9 cellular contexts compared by ENCODE assay signal in genomic region chr6:4281341-4282293, GRCh38.
DNase-seq lines count a peak whose midpoint lies in the region; ATAC-seq and TF ChIP-seq lines count a peak whose summit lies in the region.
"Had no signal": no experiment of that assay in that cellular context is flagged by ENCODE, and none has a peak within 500 bp of the region (broad histone marks: within the 10 kb centered on the region; RNA-seq: fewer than 3 reads in every experiment).

No MANE protein-coding gene starts in this region.

- TF ChIP-seq POLR2A in adrenal gland (IDR thresholded peaks at IDR 0.05), result no peak

- H3K9me3 ChIP-seq in adrenal gland (replicated peaks in 1 of 3), result no peaks in the 10 kb centered on the region
- no peaks in the 10 kb centered on the region for H3K9me3 ChIP-seq in hepatocyte (ENCODE audit: low read depth)

- H3K27me3 ChIP-seq in adrenal gland (no peaks in the 10 kb centered on the region), hepatocyte (no peaks in the 10 kb centered on the region)
- H3K27me3 ChIP-seq: BLaER1 treated with 17β-estradiol and CSF1 and Interleukin-3, amounts not matched to agents 10 nM and 100 nM had no signal

- H3K27ac ChIP-seq in adrenal gland, result peak overlapping the region in 1 of 5 donors; percentile 29
- no peak overlapping the region for H3K27ac ChIP-seq in hepatocyte
- H3K27ac ChIP-seq: BLaER1 treated with 17β-estradiol and CSF1 and Interleukin-3, amounts not matched to agents 10 nM and 100 nM had no signal

- H3K36me3 ChIP-seq in adrenal gland (replicated peaks in 1 of 2), result no peaks in the 10 kb centered on the region
- no peaks in the 10 kb centered on the region for H3K36me3 ChIP-seq in hepatocyte (replicated peaks; ENCODE audit: insufficient read depth, low read depth)
- H3K36me3 ChIP-seq: BLaER1 treated with 17β-estradiol and CSF1 and Interleukin-3, amounts not matched to agents 10 nM and 100 nM had no signal

- H3K4me1 ChIP-seq in adrenal gland (replicated peaks in 1 of 2), result peaks cover 4 to 7% of the 10 kb centered on the region in 2 donors
- peaks cover 3% of the 10 kb centered on the region for H3K4me1 ChIP-seq in hepatocyte (ENCODE audit: insufficient read depth)

- H3K9me2 ChIP-seq in hepatocyte (replicated peaks; ENCODE audit: insufficient read depth), result no peaks in the 10 kb centered on the region

- H3K79me2 ChIP-seq in hepatocyte, result no peaks in the 10 kb centered on the region

- WGBS in adrenal gland, 4 donors, result 26 to 40% (median 33%) methylated on average over 34 to 46 of the region's 46 CpGs
- 51% methylated on average over 46 of the region's 46 CpGs for WGBS in hepatocyte (ENCODE audit: low lambda C conversion rate, missing lambda C conversion rate)

- DNase-seq in activated CD4-positive, CD25-positive, alpha-beta regulatory T cell treated with anti-CD3 and anti-CD28 coated beads, Interleukin-2, amount 50 U/mL, for 72 hours, result no peak
- DNase-seq in NCI-H2081 treated with DMSO at 0.1 percent for 48 hours (lab: John Stamatoyannopoulos, UW), result peak; percentile 72
- peak; percentile 35 to 75 (median 62) for DNase-seq in adrenal gland
- DNase-seq in hepatocyte (ENCODE audit: low spot score), result peak; percentile 78
- peak; percentile 71 for DNase-seq in renal cortical epithelial cell (ENCODE audit: low read depth)
- no peak for DNase-seq in HuH-7 (ENCODE audit: low spot score)

- H3K4me2 ChIP-seq in hepatocyte, result peak overlapping the region; percentile 77

- peak; percentile 51 to 58 for ATAC-seq in activated CD4-positive, CD25-positive, alpha-beta regulatory T cell treated with anti-CD3 and anti-CD28 coated beads, Interleukin-2, amount 50 U/mL, for 24 hours
- ATAC-seq in HG02852 (IDR thresholded peaks at IDR 0.05; ENCODE audit: unreplicated experiment), result peak; percentile 88

- H4K20me1 ChIP-seq in hepatocyte (ENCODE audit: insufficient read depth, poor library complexity, severe bottlenecking), result no peaks in the 10 kb centered on the region
- H4K20me1 ChIP-seq: BLaER1 treated with 17β-estradiol and CSF1 and Interleukin-3, amounts not matched to agents 10 nM and 100 nM had no signal

- TF ChIP-seq CTCF in adrenal gland (IDR thresholded peaks at IDR 0.05), result peak in 5 of 6 experiments; percentile 23 to 41 (median 37)
- TF ChIP-seq CTCF in hepatocyte (IDR thresholded peaks at IDR 0.05; ENCODE audit: poor library complexity), result peak; percentile 47

- H3K4me3 ChIP-seq in adrenal gland (peak overlapping the region in 2 of 4 donors; percentile 10 to 63), hepatocyte (no peak overlapping the region)
- H3K4me3 ChIP-seq: BLaER1 treated with 17β-estradiol and CSF1 and Interleukin-3, amounts not matched to agents 10 nM and 100 nM had no signal

- H2AFZ ChIP-seq in hepatocyte, result no peak overlapping the region

- intact Hi-C loops in adrenal gland (cut with DNase I), result no loop called here

Comparison
In these comparisons a context has a peak if more than half of its experiments do, and no peak if none do; other contexts are left out.
1. DNase-seq: peak in NCI-H2081 treated with DMSO at 0.1 percent for 48 hours (single experiment), adrenal gland (7 of 7), hepatocyte (single experiment) and renal cortical epithelial cell (single experiment); none in activated CD4-positive, CD25-positive, alpha-beta regulatory T cell treated with anti-CD3 and anti-CD28 coated beads, Interleukin-2, amount 50 U/mL, for 72 hours (single experiment) and HuH-7 (single experiment).